In genomic region chr21:42847051-42847707, GRCh38 we compare ENCODE assay signal across 1 cellular context.
A peak's percentile ranks its signal among the peaks of the same experiment; 100 is the strongest.
TF ChIP-seq lines count a peak whose summit lies in the region.

No MANE protein-coding gene starts in this region.

TF ChIP-seq in H1, 55 proteins besides CTCF, POLR2A, EP300 and RAD21:
- TF ChIP-seq FOSL1 (IDR thresholded peaks at IDR 0.05; ENCODE audit: insufficient read depth, low read depth, low read length) (no peak), PHF8 (conservative IDR thresholded peaks at IDR 0.05; ENCODE audit: low read depth, low read length) (no peak), YY1 (IDR thresholded peaks at IDR 0.05; ENCODE audit: low read depth, low read length) (no peak), POLR2AphosphoS5 (IDR thresholded peaks at IDR 0.05; ENCODE audit: low read depth, low read length) (0 out of 2 replicates have a peak, but pooled peaks have one; percentile 23), USF2 (IDR thresholded peaks at IDR 0.05; ENCODE audit: low read length) (no peak), CTBP2 (IDR thresholded peaks at IDR 0.05; ENCODE audit: borderline replicate concordance, insufficient read depth, insufficient read length, low read length) (no peak), POU5F1 (IDR thresholded peaks at IDR 0.05; ENCODE audit: low read depth, low read length) (no peak), SRF (IDR thresholded peaks at IDR 0.05; ENCODE audit: low read depth, low read length) (no peak)
